In genomic region chr2:175730025-175730424, GRCh38 we compare ENCODE assay signal across 31 cellular contexts.
"Had no signal": no experiment of that assay in that cellular context is flagged by ENCODE, and none has a peak within 500 bp of the region (broad histone marks: within the 10 kb centered on the region; RNA-seq: fewer than 3 reads in every experiment).

No MANE protein-coding gene starts in this region.

- H3K4me1 ChIP-seq: adrenal gland had no signal

- H3K9ac ChIP-seq: KMS-11 had no signal

- DNase-seq: activated CD4-positive, alpha-beta T cell treated with anti-CD3 and anti-CD28 coated beads for 1 hour; activated CD4-positive, alpha-beta T cell treated with anti-CD3 and anti-CD28 coated beads for 48 hours; activated CD4-positive, CD25-positive, alpha-beta regulatory T cell; activated CD8-positive, alpha-beta T cell treated with anti-CD3 and anti-CD28 coated beads for 36 hours; activated gamma-delta T cell treated with Interleukin-2 at 50 U/mL for 16 hours; activated naive CD4-positive, alpha-beta T cell treated with anti-CD3 and anti-CD28 coated beads for 36 hours; activated T-cell treated with anti-CD3 and anti-CD28 coated beads, Interleukin-2, amount 50 U/mL, for 24 hours; adrenal gland; anterior cingulate cortex; caudate nucleus; cerebellar nuclear complex; NCI-H1092 treated with DMSO at 0.1 percent for 48 hours; NCI-H1417; NCI-H146; NCI-H187; NCI-H2029 treated with DMSO at 0.1 percent for 48 hours; NCI-H2107; NCI-H2171; NCI-H510A; NCI-H526; NCI-H748 treated with DMSO at 0.1 percent for 48 hours; NK-92 treated with Interleukin-12 subunit alpha and Interleukin-12 subunit beta, amount 100 ng/mL, for 24 hours; RPMI8226; SIG-M5; SW 1271; T1000; WERI-Rb-1 had no signal

- FAIRE-seq: bronchial epithelial cell had no signal

- H3K27me3 ChIP-seq: adrenal gland had no signal

- H3K4me2 ChIP-seq: KMS-11 had no signal

- H3K36me3 ChIP-seq: adrenal gland, WERI-Rb-1 had no signal

- H3K4me3 ChIP-seq: adrenal gland had no signal

- H3K27ac ChIP-seq: adrenal gland, KMS-11, WERI-Rb-1 had no signal

- H3K9me3 ChIP-seq: adrenal gland had no signal

- ATAC-seq: activated CD8-positive, alpha-beta T cell treated with anti-CD3 and anti-CD28 coated beads for 36 hours; activated naive CD4-positive, alpha-beta T cell treated with anti-CD3 and anti-CD28 coated beads, Interleukin-2, amount 50 U/mL, for 72 hours; Panc1 had no signal
